Comparison of ENCODE assay signal across 8 cellular contexts in the genomic region with DNA sequence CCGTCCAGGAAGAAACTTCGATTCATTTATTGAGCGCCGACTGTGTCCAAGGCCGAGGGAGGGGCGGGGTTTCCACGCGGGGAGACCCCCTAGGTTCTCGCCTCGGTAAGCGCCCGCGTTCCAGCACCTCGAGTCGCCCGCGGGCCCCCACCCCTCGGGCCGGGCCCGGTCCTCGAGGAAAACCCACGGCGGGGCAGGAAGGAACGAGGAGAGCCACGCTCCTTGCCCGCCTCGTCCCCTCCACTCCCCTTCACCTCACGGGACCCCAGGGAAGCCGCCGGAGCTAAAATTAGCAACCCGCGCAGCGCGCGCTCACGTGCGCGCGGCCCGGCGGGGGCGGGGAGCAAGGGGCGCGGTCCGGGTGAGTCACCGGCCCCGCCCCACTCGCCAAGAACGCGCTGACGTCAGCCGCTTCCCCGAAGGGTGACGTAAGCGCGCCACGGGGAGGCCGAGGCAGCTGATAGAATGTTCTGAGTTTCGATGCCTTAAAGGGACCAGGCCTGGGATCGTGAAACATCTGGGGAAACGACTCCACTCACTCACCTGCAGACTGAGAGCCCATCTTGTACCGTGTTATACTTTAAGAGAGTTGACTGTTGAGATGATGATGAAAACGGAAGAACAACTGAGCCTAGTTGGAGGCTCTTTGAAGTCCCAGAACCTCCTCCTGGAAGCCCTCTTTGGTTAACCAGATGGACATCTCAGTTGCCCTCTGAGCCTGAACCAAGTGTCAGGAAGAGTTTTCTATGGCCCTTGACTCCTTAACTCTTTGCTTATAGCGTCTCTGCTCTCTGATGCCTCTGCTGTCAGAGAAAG. TPM values are rescaled to one million over a fixed set of nuclear protein-coding genes. Genes with fewer than 3 reads are reported as not detected.
DNase-seq lines count a peak whose midpoint lies in the region; ATAC-seq, FAIRE-seq and TF ChIP-seq lines count a peak whose summit lies in the region.

No MANE protein-coding gene starts in this region.

- H3K4me1 Mint-ChIP-seq in type B pancreatic cell (ENCODE audit: unreplicated experiment) = peaks cover 10% of the 10 kb centered on the region

- TF ChIP-seq CTCF in adrenal gland (IDR thresholded peaks at IDR 0.05) (peak in 1 of 6 experiments; percentile 20), heart right ventricle (IDR thresholded peaks at IDR 0.05) (no peak), type B pancreatic cell (conservative IDR thresholded peaks at IDR 0.05) (peak; percentile 29)

- no peaks in the 10 kb centered on the region for H3K36me3 Mint-ChIP-seq in type B pancreatic cell

- TF ChIP-seq POLR2A in GM12892 (IDR thresholded peaks at IDR 0.05; ENCODE audit: low read depth, low read length) = no peak
- peak; percentile 6 to 32 for TF ChIP-seq POLR2A in adrenal gland (IDR thresholded peaks at IDR 0.05)

- no peaks in the 10 kb centered on the region for H3K9me3 ChIP-seq in adrenal gland (replicated peaks in 1 of 3)
- H3K9me3 ChIP-seq in heart right ventricle = peaks cover 0 to 16% (median 0%) of the 10 kb centered on the region in 11 donors

- H3K27ac Mint-ChIP-seq in type B pancreatic cell = peak overlapping the region; percentile 98

- H3K27ac ChIP-seq in adrenal gland = peak overlapping the region; percentile 79 to 98 (median 89)
- H3K27ac ChIP-seq in heart right ventricle = peak overlapping the region; percentile 85 to 99 (median 98)

- no peaks in the 10 kb centered on the region for H3K27me3 Mint-ChIP-seq in type B pancreatic cell

- peak; percentile 95 for FAIRE-seq in GM12892 (lab: Jason Lieb, UNC)

- H3K4me3 Mint-ChIP-seq in type B pancreatic cell = peak overlapping the region; percentile 93

- H3K4me3 ChIP-seq in adrenal gland (peak overlapping the region in 2 of 4 donors; percentile 76 to 79), heart right ventricle (peak overlapping the region; percentile 49 to 96 (median 73))

- DNase-seq in GM12892 (ENCODE audit: insufficient read length) (peak; percentile 83), NCI-H128 (lab: John Stamatoyannopoulos, UW; ENCODE audit: unreplicated experiment) (peak; percentile 89), SW480 (ENCODE audit: low spot score) (peak; percentile 90), adrenal gland (peak; percentile 90 to 96 (median 95)), heart right ventricle (peak; percentile 94), posterior cingulate gyrus (peak; percentile 79 to 98 (median 88)), type B pancreatic cell (ENCODE audit: extremely low spot score, unreplicated experiment) (peak; percentile 93)

- intact Hi-C loops in adrenal gland (cut with DNase I) (no loop called here), heart right ventricle (cut with DNase I) (loop anchor here in 8 of 10 donors (1.0 to 10.0 kb wide), 7 partner anchors 46 to 84 kb away; a partner anchor contains a TSS), posterior cingulate gyrus (cut with DNase I) (no loop called here)

- H3K9me3 Mint-ChIP-seq in type B pancreatic cell = peaks cover 4% of the 10 kb centered on the region

- H3K27me3 ChIP-seq in adrenal gland = no peaks in the 10 kb centered on the region
- no peaks in the 10 kb centered on the region for H3K27me3 ChIP-seq in heart right ventricle

- ATAC-seq in HG02763 (IDR thresholded peaks at IDR 0.05; ENCODE audit: unreplicated experiment) (peak; percentile 96), heart right ventricle (peak; percentile 93 to 98 (median 96))

- WGBS in adrenal gland, 4 donors = 2 to 12% (median 4%) methylated on average over 16 to 64 of the region's 64 CpGs
- 2 to 3% methylated on average over 63 to 64 of the region's 64 CpGs for WGBS in heart right ventricle, 2 donors

- H3K36me3 ChIP-seq in adrenal gland (replicated peaks in 1 of 2) (no peaks in the 10 kb centered on the region), heart right ventricle (no peaks in the 10 kb centered on the region)

- peaks cover 0 to 10% of the 10 kb centered on the region in 2 donors for H3K4me1 ChIP-seq in adrenal gland (replicated peaks in 1 of 2)
- peaks cover 0 to 26% (median 13%) of the 10 kb centered on the region in 9 donors for H3K4me1 ChIP-seq in heart right ventricle

RNA-seq across cellular contexts. Expression of a gene that starts 49.7 kb away (rescaled TPM):
- 17.0 TPM for polyA plus RNA-seq in GM12892 (2012; ENCODE audit: missing spikeins)
- total RNA-seq in adrenal gland (10 to 100 TPM in 3 of 8 donors, 1 to 10 TPM in 5; 3.6 to 13.4 (median 8.1) TPM), heart right ventricle (100 to 1,000 TPM in 1 of 10 donors, 10 to 100 TPM in 8, 1 to 10 TPM in 1; 8.4 to 684 (median 25.9) TPM), type B pancreatic cell (ENCODE audit: low replicate concordance) (23.9 and 117 TPM in 2 replicates)
- polyA plus RNA-seq in adrenal gland (10 to 100 TPM; 13.4 to 19.7 (median 14.5) TPM), heart right ventricle (10 to 100 TPM; 16.9 to 40.0 TPM)

Comparison
In these comparisons a context has a peak if more than half of its experiments do, and no peak if none do; other contexts are left out.
1. intact Hi-C loops: an anchor here in heart right ventricle (1.0 to 10.0 kb wide); none called in adrenal gland and posterior cingulate gyrus.